In genomic region chr15:82936966-82937647, GRCh38 we compare ENCODE assay signal across 1 cellular context.
TF ChIP-seq lines count a peak whose summit lies in the region.

No MANE protein-coding gene starts in this region.

TF ChIP-seq in HepG2, 621 proteins besides CTCF, POLR2A, EP300 and RAD21 (continued from another document and continues in another):
- no peak for TF ChIP-seq REXO4 (CRISPR knock-in tag; IDR thresholded peaks at IDR 0.05; ENCODE audit: borderline replicate concordance)
- no peak for TF ChIP-seq IKZF1 (IDR thresholded peaks at IDR 0.05)
- TF ChIP-seq SMARCC2 (IDR thresholded peaks at IDR 0.05): no peak
- no peak for TF ChIP-seq ETV6 (CRISPR knock-in tag; conservative IDR thresholded peaks at IDR 0.05)
- TF ChIP-seq ZNF784 (CRISPR knock-in tag; IDR thresholded peaks at IDR 0.05; ENCODE audit: borderline replicate concordance): no peak
- no peak for TF ChIP-seq PLSCR1 (CRISPR knock-in tag; IDR thresholded peaks at IDR 0.05; ENCODE audit: borderline replicate concordance)
- TF ChIP-seq CBX2 (IDR thresholded peaks at IDR 0.05; ENCODE audit: low read depth, low read length): no peak
- no peak for TF ChIP-seq CBX2 (CRISPR knock-in tag; IDR thresholded peaks at IDR 0.05; ENCODE audit: low read depth)
- no peak for TF ChIP-seq ZHX2 (IDR thresholded peaks at IDR 0.05; ENCODE audit: low read depth)
- TF ChIP-seq ZHX2 (CRISPR knock-in tag; IDR thresholded peaks at IDR 0.05; ENCODE audit: borderline replicate concordance): no peak
- TF ChIP-seq YY1 (IDR thresholded peaks at IDR 0.05; ENCODE audit: insufficient read depth, insufficient replicate concordance, low read depth, low read length): no peak
- peak; percentile 75 for TF ChIP-seq SKI (IDR thresholded peaks at IDR 0.05; ENCODE audit: partially characterized antibody)
- TF ChIP-seq ZKSCAN5 (CRISPR knock-in tag; IDR thresholded peaks at IDR 0.05): no peak
- TF ChIP-seq ZBTB21 (CRISPR knock-in tag; IDR thresholded peaks at IDR 0.05): peak; percentile 89
- no peak for TF ChIP-seq PRMT3 (CRISPR knock-in tag; IDR thresholded peaks at IDR 0.05; ENCODE audit: borderline replicate concordance, low read depth)
- no peak for TF ChIP-seq BRCA1 (CRISPR knock-in tag; IDR thresholded peaks at IDR 0.05)
- no peak for TF ChIP-seq SCMH1 (CRISPR knock-in tag; IDR thresholded peaks at IDR 0.05; ENCODE audit: borderline replicate concordance)
- TF ChIP-seq MAFK (conservative IDR thresholded peaks at IDR 0.05 in 1 of 2, IDR thresholded peaks at IDR 0.05 in 1 of 2; ENCODE audit: low read length in 2 of 2): peak; percentile 71 to 74
- TF ChIP-seq RELA (CRISPR knock-in tag; IDR thresholded peaks at IDR 0.05): no peak
- TF ChIP-seq GRHL1 (CRISPR knock-in tag; conservative IDR thresholded peaks at IDR 0.05): no peak
- peak; percentile 31; the same call in 1 of the 2 replicates for TF ChIP-seq CREB1 (IDR thresholded peaks at IDR 0.05)
- TF ChIP-seq CREB1 (CRISPR knock-in tag; IDR thresholded peaks at IDR 0.05): no peak
- TF ChIP-seq ZC3H4 (CRISPR knock-in tag; IDR thresholded peaks at IDR 0.05; ENCODE audit: borderline replicate concordance): no peak
- TF ChIP-seq FOSL2 (CRISPR knock-in tag; IDR thresholded peaks at IDR 0.05): peak; percentile 79
- no peak for TF ChIP-seq FOXC1 (CRISPR knock-in tag; IDR thresholded peaks at IDR 0.05; ENCODE audit: borderline replicate concordance)
- TF ChIP-seq CEBPB (IDR thresholded peaks at IDR 0.05; ENCODE audit: borderline replicate concordance, low read depth, low read length): peak; percentile 35; the same call in 1 of the 2 replicates
- TF ChIP-seq CERS6 (CRISPR knock-in tag; IDR thresholded peaks at IDR 0.05): no peak
- no peak for TF ChIP-seq ZNF20 (CRISPR knock-in tag; IDR thresholded peaks at IDR 0.05)
- no peak for TF ChIP-seq SALL1 (CRISPR knock-in tag; IDR thresholded peaks at IDR 0.05)
- no peak for TF ChIP-seq ZBTB40 (IDR thresholded peaks at IDR 0.05)
- no peak for TF ChIP-seq ZBTB40 (CRISPR knock-in tag; IDR thresholded peaks at IDR 0.05)
- no peak for TF ChIP-seq KAT7 (CRISPR knock-in tag; IDR thresholded peaks at IDR 0.05; ENCODE audit: borderline replicate concordance)
- TF ChIP-seq ATF2 (CRISPR knock-in tag; IDR thresholded peaks at IDR 0.05): no peak
